ENCODE assay signal across 1 cellular context in the genomic region with DNA sequence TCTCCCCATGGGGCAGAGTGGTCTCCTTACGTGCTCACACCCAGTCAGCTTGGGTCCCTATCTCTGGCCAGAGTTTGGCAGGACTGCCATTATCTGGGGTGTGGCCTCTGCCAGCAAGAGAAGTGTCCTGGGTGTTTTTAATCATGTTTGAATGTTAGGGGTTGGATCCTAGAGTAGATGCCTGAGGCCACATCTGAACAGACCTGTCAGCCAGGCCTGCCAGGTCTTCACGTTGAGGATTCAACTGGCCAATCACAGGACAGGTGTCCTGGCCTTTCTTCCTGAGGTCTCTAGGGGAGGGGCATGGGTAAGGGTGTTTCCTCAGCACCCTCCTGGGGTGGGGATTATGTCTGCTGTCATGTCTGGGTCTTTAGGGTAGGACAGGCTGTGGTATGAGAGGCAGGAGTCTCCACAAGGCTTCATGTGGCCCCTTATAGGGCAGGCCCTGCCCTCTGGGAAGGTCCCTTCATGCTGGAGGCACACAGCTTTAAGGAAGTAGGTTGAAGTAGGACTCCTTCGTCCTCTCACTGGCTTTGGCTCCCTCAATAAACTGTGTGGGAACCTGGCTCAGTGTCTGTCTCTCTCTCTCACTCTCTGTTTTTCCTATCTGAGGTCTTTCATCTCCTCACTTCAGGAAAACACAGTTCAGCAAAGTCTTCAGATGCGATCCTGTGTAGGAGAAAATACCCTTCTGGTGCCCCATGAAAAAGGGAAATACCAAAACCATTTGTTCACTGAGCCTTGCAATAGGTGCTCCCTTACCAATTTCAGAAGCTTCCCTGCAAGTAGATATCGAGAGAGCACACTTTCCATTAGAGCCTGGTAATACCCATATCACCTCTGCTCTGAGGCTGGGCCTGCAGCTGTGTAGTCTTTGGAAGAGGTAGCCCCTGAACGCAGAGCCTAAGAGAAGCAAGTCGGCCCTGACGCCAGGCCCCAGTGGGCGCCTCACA.
TF ChIP-seq lines count a peak whose summit lies in the region.

No MANE protein-coding gene starts in this region.

TF ChIP-seq in HepG2, 621 proteins besides CTCF, POLR2A, EP300 and RAD21:
- TF ChIP-seq MTF1 (CRISPR knock-in tag; IDR thresholded peaks at IDR 0.05) (no peak), ZNF746 (CRISPR knock-in tag; IDR thresholded peaks at IDR 0.05) (0 out of 2 replicates have a peak, but pooled peaks have one; percentile 33), GZF1 (CRISPR knock-in tag; IDR thresholded peaks at IDR 0.05) (0 out of 2 replicates have a peak, but pooled peaks have one; percentile 28), MTA1 (CRISPR knock-in tag; IDR thresholded peaks at IDR 0.05; ENCODE audit: borderline replicate concordance) (no peak), GFI1 (CRISPR knock-in tag; IDR thresholded peaks at IDR 0.05; ENCODE audit: borderline replicate concordance) (no peak), ZNF362 (CRISPR knock-in tag; IDR thresholded peaks at IDR 0.05; ENCODE audit: borderline replicate concordance) (no peak), ZNF432 (CRISPR knock-in tag; IDR thresholded peaks at IDR 0.05; ENCODE audit: borderline replicate concordance) (no peak), NR2F1 (CRISPR knock-in tag; IDR thresholded peaks at IDR 0.05) (no peak), PHF8 (CRISPR knock-in tag; IDR thresholded peaks at IDR 0.05) (peak; percentile 8; the same call in 1 of the 2 replicates), ZFX (CRISPR knock-in tag; IDR thresholded peaks at IDR 0.05; ENCODE audit: low read depth) (no peak), U2AF2 (IDR thresholded peaks at IDR 0.05; ENCODE audit: low read depth, low read length) (no peak), POLR2AphosphoS2 (IDR thresholded peaks at IDR 0.05; ENCODE audit: low read depth, low read length) (peak; percentile 66; the same call in 1 of the 2 replicates), CHCHD3 (CRISPR knock-in tag; IDR thresholded peaks at IDR 0.05) (no peak), KLF13 (CRISPR knock-in tag; IDR thresholded peaks at IDR 0.05) (0 out of 2 replicates have a peak, but pooled peaks have one; percentile 11), ATF6 (CRISPR knock-in tag; conservative IDR thresholded peaks at IDR 0.05) (no peak), FOXO1 (CRISPR knock-in tag; IDR thresholded peaks at IDR 0.05) (no peak), MAX (IDR thresholded peaks at IDR 0.05) (no peak), POLR2AphosphoS5 (IDR thresholded peaks at IDR 0.05; ENCODE audit: low read depth, low read length) (peak; percentile 27; the same call in 1 of the 2 replicates), FOXK2 (IDR thresholded peaks at IDR 0.05) (no peak), ETV5 (CRISPR knock-in tag; IDR thresholded peaks at IDR 0.05; ENCODE audit: borderline replicate concordance) (no peak)
- TF ChIP-seq, protein P1, sequence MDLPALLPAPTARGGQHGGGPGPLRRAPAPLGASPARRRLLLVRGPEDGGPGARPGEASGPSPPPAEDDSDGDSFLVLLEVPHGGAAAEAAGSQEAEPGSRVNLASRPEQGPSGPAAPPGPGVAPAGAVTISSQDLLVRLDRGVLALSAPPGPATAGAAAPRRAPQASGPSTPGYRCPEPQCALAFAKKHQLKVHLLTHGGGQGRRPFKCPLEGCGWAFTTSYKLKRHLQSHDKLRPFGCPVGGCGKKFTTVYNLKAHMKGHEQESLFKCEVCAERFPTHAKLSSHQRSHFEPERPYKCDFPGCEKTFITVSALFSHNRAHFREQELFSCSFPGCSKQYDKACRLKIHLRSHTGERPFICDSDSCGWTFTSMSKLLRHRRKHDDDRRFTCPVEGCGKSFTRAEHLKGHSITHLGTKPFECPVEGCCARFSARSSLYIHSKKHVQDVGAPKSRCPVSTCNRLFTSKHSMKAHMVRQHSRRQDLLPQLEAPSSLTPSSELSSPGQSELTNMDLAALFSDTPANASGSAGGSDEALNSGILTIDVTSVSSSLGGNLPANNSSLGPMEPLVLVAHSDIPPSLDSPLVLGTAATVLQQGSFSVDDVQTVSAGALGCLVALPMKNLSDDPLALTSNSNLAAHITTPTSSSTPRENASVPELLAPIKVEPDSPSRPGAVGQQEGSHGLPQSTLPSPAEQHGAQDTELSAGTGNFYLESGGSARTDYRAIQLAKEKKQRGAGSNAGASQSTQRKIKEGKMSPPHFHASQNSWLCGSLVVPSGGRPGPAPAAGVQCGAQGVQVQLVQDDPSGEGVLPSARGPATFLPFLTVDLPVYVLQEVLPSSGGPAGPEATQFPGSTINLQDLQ (CRISPR knock-in tag; IDR thresholded peaks at IDR 0.05), result 0 out of 2 replicates have a peak, but pooled peaks have one; percentile 21
- TF ChIP-seq, protein P2, sequence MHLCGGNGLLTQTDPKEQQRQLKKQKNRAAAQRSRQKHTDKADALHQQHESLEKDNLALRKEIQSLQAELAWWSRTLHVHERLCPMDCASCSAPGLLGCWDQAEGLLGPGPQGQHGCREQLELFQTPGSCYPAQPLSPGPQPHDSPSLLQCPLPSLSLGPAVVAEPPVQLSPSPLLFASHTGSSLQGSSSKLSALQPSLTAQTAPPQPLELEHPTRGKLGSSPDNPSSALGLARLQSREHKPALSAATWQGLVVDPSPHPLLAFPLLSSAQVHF (CRISPR knock-in tag; IDR thresholded peaks at IDR 0.05), result no peak
- TF ChIP-seq, protein P3, sequence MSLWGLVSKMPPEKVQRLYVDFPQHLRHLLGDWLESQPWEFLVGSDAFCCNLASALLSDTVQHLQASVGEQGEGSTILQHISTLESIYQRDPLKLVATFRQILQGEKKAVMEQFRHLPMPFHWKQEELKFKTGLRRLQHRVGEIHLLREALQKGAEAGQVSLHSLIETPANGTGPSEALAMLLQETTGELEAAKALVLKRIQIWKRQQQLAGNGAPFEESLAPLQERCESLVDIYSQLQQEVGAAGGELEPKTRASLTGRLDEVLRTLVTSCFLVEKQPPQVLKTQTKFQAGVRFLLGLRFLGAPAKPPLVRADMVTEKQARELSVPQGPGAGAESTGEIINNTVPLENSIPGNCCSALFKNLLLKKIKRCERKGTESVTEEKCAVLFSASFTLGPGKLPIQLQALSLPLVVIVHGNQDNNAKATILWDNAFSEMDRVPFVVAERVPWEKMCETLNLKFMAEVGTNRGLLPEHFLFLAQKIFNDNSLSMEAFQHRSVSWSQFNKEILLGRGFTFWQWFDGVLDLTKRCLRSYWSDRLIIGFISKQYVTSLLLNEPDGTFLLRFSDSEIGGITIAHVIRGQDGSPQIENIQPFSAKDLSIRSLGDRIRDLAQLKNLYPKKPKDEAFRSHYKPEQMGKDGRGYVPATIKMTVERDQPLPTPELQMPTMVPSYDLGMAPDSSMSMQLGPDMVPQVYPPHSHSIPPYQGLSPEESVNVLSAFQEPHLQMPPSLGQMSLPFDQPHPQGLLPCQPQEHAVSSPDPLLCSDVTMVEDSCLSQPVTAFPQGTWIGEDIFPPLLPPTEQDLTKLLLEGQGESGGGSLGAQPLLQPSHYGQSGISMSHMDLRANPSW (CRISPR knock-in tag; IDR thresholded peaks at IDR 0.05; ENCODE audit: borderline replicate concordance), result no peak
